10 cellular contexts compared by ENCODE assay signal in genomic region chr10:12975266-12975665, GRCh38. TPM values are rescaled to one million over a fixed set of nuclear protein-coding genes. Genes with fewer than 3 reads are reported as not detected.
DNase-seq lines count a peak whose midpoint lies in the region; ATAC-seq, FAIRE-seq and TF ChIP-seq lines count a peak whose summit lies in the region.
"Had no signal": no experiment of that assay in that cellular context is flagged by ENCODE, and none has a peak within 500 bp of the region (broad histone marks: within the 10 kb centered on the region; RNA-seq: fewer than 3 reads in every experiment).

No MANE protein-coding gene starts in this region.

- H3K9me1 ChIP-seq in K562 (ENCODE audit: control insufficient read depth, insufficient read depth, low read length), result no peaks in the 10 kb centered on the region

- no peak overlapping the region for H3K23ac ChIP-seq in mesenchymal stem cell (ENCODE audit: low read length in 2 of 2)

- no peak overlapping the region for H2AK5ac ChIP-seq in mesenchymal stem cell (ENCODE audit: low read length, severe bottlenecking)

- intact Hi-C loops in K562 (cut with micrococcal nuclease) (no loop called here), colonic mucosa (cut with DNase I) (no loop called here)

- FAIRE-seq in K562 (lab: Jason Lieb, UNC) (no peak), urothelium cell line (lab: Jason Lieb, UNC) (no peak)

- no peaks in the 10 kb centered on the region for H3F3A ChIP-seq in DOHH2 (ENCODE audit: control insufficient read depth, insufficient read depth)

- H2BK12ac ChIP-seq in mesenchymal stem cell (ENCODE audit: low read length in 2 of 2), result no peak overlapping the region

- H3K9ac ChIP-seq in K562 (ENCODE audit: insufficient read depth in 1 of 2, low read depth in 2 of 2, low read length in 2 of 2), result no peak overlapping the region
- no peak overlapping the region for H3K9ac ChIP-seq in mesenchymal stem cell (ENCODE audit: low read length)
- no peak overlapping the region for H3K9ac ChIP-seq in colonic mucosa (ENCODE audit: low read depth in 2 of 2, low read length in 2 of 2)

- H3K18ac ChIP-seq in mesenchymal stem cell (ENCODE audit: low read depth in 1 of 2, low read length in 2 of 2), result peak overlapping the region in 1 of 2 experiments; percentile 24

- ATAC-seq in K562 (peak; percentile 39; the same call in 1 of the 3 replicates), GM21526 (IDR thresholded peaks at IDR 0.05; ENCODE audit: low FRiP score, unreplicated experiment) (no peak)

- H4K20me1 ChIP-seq in DOHH2 (ENCODE audit: control insufficient read depth, insufficient read depth, low read depth, low read length), result no peaks in the 10 kb centered on the region
- no peaks in the 10 kb centered on the region; the same call in 1 of the 2 replicates for H4K20me1 ChIP-seq in K562 (replicated peaks; ENCODE audit: control insufficient read depth, insufficient read depth, low read length)

- no peak overlapping the region for H3K4me2 ChIP-seq in DOHH2 (ENCODE audit: low read length)
- H3K4me2 ChIP-seq in K562 (ENCODE audit: insufficient read depth, low read length), result no peak overlapping the region
- no peak overlapping the region for H3K4me2 ChIP-seq in mesenchymal stem cell (ENCODE audit: low read length, poor library complexity, severe bottlenecking)

- H4K8ac ChIP-seq in mesenchymal stem cell (ENCODE audit: low read length), result peak overlapping the region; percentile 33

- H3K4ac ChIP-seq in mesenchymal stem cell (ENCODE audit: low read depth in 1 of 2, low read length in 2 of 2), result no peak overlapping the region

- no peak overlapping the region for H2BK5ac ChIP-seq in mesenchymal stem cell (ENCODE audit: low read depth, low read length, poor library complexity, severe bottlenecking)

- H3K4me3 ChIP-seq in DOHH2 (ENCODE audit: low read length), result no peak overlapping the region
- H3K4me3 ChIP-seq in K562, result no peak overlapping the region
- no peak overlapping the region for H3K4me3 ChIP-seq in mesenchymal stem cell (ENCODE audit: insufficient read depth in 1 of 2, low read depth in 1 of 2, low read length in 2 of 2)
- H3K4me3 ChIP-seq in colonic mucosa, result no peak overlapping the region

- no peak overlapping the region for H2AFZ ChIP-seq in K562 (ENCODE audit: low read depth, low read length)
- no peak overlapping the region for H2AFZ ChIP-seq in mesenchymal stem cell (ENCODE audit: low read depth, low read length)

- H3K9me3 ChIP-seq in DOHH2 (ENCODE audit: control insufficient read depth, insufficient read depth, low read length) (no peaks in the 10 kb centered on the region), K562 (replicated peaks; ENCODE audit: control insufficient read depth, insufficient read depth, low read depth, low read length) (no peaks in the 10 kb centered on the region), mesenchymal stem cell (ENCODE audit: control insufficient read depth, low read length) (no peaks in the 10 kb centered on the region), colonic mucosa (no peaks in the 10 kb centered on the region)

- no peaks in the 10 kb centered on the region for H3K79me1 ChIP-seq in mesenchymal stem cell (replicated peaks; ENCODE audit: low read length, poor library complexity, severe bottlenecking)

- H2BK120ac ChIP-seq in mesenchymal stem cell (ENCODE audit: low read depth, low read length), result no peak overlapping the region

- H3K14ac ChIP-seq in mesenchymal stem cell (ENCODE audit: low read length in 2 of 2), result no peak overlapping the region

- H3K27me3 ChIP-seq in DOHH2 (ENCODE audit: control insufficient read depth, low read length) (peaks cover 12% of the 10 kb centered on the region; the same call in 1 of the 2 replicates), K562 (ENCODE audit: control insufficient read depth in 2 of 2, insufficient read depth in 2 of 2, low read length in 2 of 2) (peaks cover 5 to 32% of the 10 kb centered on the region in 2 experiments), mesenchymal stem cell (ENCODE audit: control insufficient read depth in 1 of 2, insufficient read depth in 1 of 2, low read length in 2 of 2) (peaks cover 23 to 47% of the 10 kb centered on the region in 2 experiments), colonic mucosa (no peaks in the 10 kb centered on the region)

- 0 out of 4 replicates have a peak, but pooled peaks of 1 of the 2 experiments have one; percentile 13 for TF ChIP-seq RAD21 in K562 (CRISPR knock-in tag; conservative IDR thresholded peaks at IDR 0.05 in 1 of 2, IDR thresholded peaks at IDR 0.05 in 1 of 2)

- no peaks in the 10 kb centered on the region for H3K79me2 ChIP-seq in DOHH2 (ENCODE audit: control insufficient read depth, low read length)
- no peaks in the 10 kb centered on the region for H3K79me2 ChIP-seq in K562 (ENCODE audit: control insufficient read depth, insufficient read depth, low read length)

- WGBS in K562 (ENCODE audit: insufficient coverage, low coverage, missing lambda C conversion rate), result 6% methylated on average over 3 of the region's 3 CpGs
- WGBS in mesenchymal stem cell, result 94% methylated on average over 3 of the region's 3 CpGs

- H3K36me3 ChIP-seq in DOHH2 (ENCODE audit: control insufficient read depth, low read length) (no peaks in the 10 kb centered on the region), K562 (ENCODE audit: control insufficient read depth, insufficient read depth, low read length) (no peaks in the 10 kb centered on the region), mesenchymal stem cell (ENCODE audit: control insufficient read depth in 1 of 2, insufficient read depth in 2 of 2, low read depth in 1 of 2, low read length in 2 of 2) (no peaks in the 10 kb centered on the region), colonic mucosa (no peaks in the 10 kb centered on the region)

- no TSS peak for BruUV-seq in K562 (replicated peaks; lab: Mats Ljungman, UMichigan)

- CTCF ChIA-PET in K562 (lab: Yijun Ruan, JAX; ENCODE audit: low intra/inter-chr PET ratio), result no interaction called here

- peak overlapping the region; percentile 25 for H4K91ac ChIP-seq in mesenchymal stem cell (ENCODE audit: low read length)

- in situ Hi-C loops in K562 (cut with MboI), result no loop called here

- POLR2A ChIA-PET in K562 (lab: Yijun Ruan, JAX), result no interaction called here

- TF ChIP-seq EP300 in K562 (IDR thresholded peaks at IDR 0.05; ENCODE audit: low read length), result no peak

- DNase-seq in K562 (ENCODE audit: extremely low read depth in 1 of 4, low spot score in 3 of 4), result peak in 2 of 4 experiments; percentile 12 to 14
- DNase-seq in mesenchymal stem cell, result no peak
- DNase-seq in colonic mucosa, result no peak
- DNase-seq in SKM-1 treated with dmso at 0.1 percent for 144 hours (lab: John Stamatoyannopoulos, UW; ENCODE audit: unreplicated experiment), result no peak
- DNase-seq in urothelium cell line (ENCODE audit: low spot score), result no peak
- DNase-seq: NCI-H748 treated with DMSO at 0.1 percent for 48 hours, T-helper 9 cell had no signal

- TF ChIP-seq POLR2A in K562 (conservative IDR thresholded peaks at IDR 0.05), result no peak

- TF ChIP-seq CTCF in DOHH2 (IDR thresholded peaks at IDR 0.05; ENCODE audit: low read depth, low read length, poor library complexity, severe bottlenecking) (peak; percentile 23), LNCAP (IDR thresholded peaks at IDR 0.05) (peak; percentile 33; the same call in 1 of the 2 replicates), K562 (IDR thresholded peaks at IDR 0.05 in 2 of 3, conservative IDR thresholded peaks at IDR 0.05 in 1 of 3; ENCODE audit: insufficient read depth in 2 of 3, low read depth in 1 of 3, low read length in 3 of 3) (peak; percentile 10 to 26 (median 23); a peak in 2 of 6 replicates), colonic mucosa (IDR thresholded peaks at IDR 0.05) (no peak)

- H2BK15ac ChIP-seq in mesenchymal stem cell (ENCODE audit: low read depth, poor library complexity, severe bottlenecking), result peak overlapping the region; percentile 60

- H3K27ac ChIP-seq in DOHH2 (ENCODE audit: low read depth, low read length) (no peak overlapping the region), K562 (ENCODE audit: extremely low read depth, low read depth, low read length) (no peak overlapping the region), mesenchymal stem cell (ENCODE audit: low read length, poor library complexity, severe bottlenecking) (no peak overlapping the region), colonic mucosa (no peak overlapping the region)

- H3K4me1 ChIP-seq in DOHH2 (ENCODE audit: control insufficient read depth, low read length) (no peaks in the 10 kb centered on the region), K562 (replicated peaks in 1 of 2; ENCODE audit: control insufficient read depth in 2 of 2, insufficient read depth in 2 of 2, low read length in 2 of 2) (no peaks in the 10 kb centered on the region; a peak in 1 of 5 replicates), mesenchymal stem cell (ENCODE audit: control insufficient read depth, insufficient read depth, low read depth, low read length) (no peaks in the 10 kb centered on the region), colonic mucosa (no peaks in the 10 kb centered on the region)

- no peaks in the 10 kb centered on the region for H3K9me2 ChIP-seq in DOHH2 (replicated peaks; ENCODE audit: control insufficient read depth, low read length)

RNA-seq across cellular contexts. Expression of gene CCDC3, which starts 26.2 kb away (rescaled TPM):
- total RNA-seq in K562 (2011; cell fraction: chromatin; rRNA removed; ENCODE audit: low replicate concordance), result not detected in 2 replicates
- not detected in 2 replicates for total RNA-seq in K562 (2011; cell fraction: nucleolus; rRNA removed)
- not detected in 2 replicates for total RNA-seq in K562 (2011; cell fraction: nucleoplasm; rRNA removed)
- total RNA-seq in K562 (2014; rRNA removed) (not detected in 2 replicates), K562 (2014; rRNA removed; fragmentation: Illumina TruSeq; extraction: Trizol) (not detected in 2 replicates), K562 (2015; rRNA removed; fragmentation: Illumina TruSeq; extraction: Trizol) (not detected in 2 replicates), K562 (2021) (0.04 TPM in 1 of 2 replicates, not detected in the other), colonic mucosa (1 to 10 TPM; 1.4 to 2.1 TPM)
- polyA plus RNA-seq in K562 (2011; rRNA removed) (not detected in 2 replicates), K562 (2014; fragmentation: Illumina TruSeq; extraction: Trizol) (not detected in 2 replicates), K562 (2014; fragmentation: Nextera tagmentation; extraction: Ambion mirVana) (not detected), K562 (2014; rRNA removed) (not detected in 2 replicates)
- polyA plus RNA-seq in K562 (2011; cell fraction: cytosol; rRNA removed), result not detected in 2 replicates
- not detected in 2 replicates for polyA plus RNA-seq in K562 (2011; cell fraction: nucleus; rRNA removed)
- polyA plus RNA-seq in K562 (2012), result not detected in 2 replicates
- polyA minus RNA-seq in K562 (2011; rRNA and poly(A)+ RNA removed), result not detected in 2 replicates
- polyA minus RNA-seq in K562 (2011; cell fraction: cytosol; rRNA and poly(A)+ RNA removed), result not detected in 2 replicates
- not detected in 2 replicates for polyA minus RNA-seq in K562 (2011; cell fraction: nucleus; rRNA and poly(A)+ RNA removed)
- 138 TPM for polyA plus RNA-seq in mesenchymal stem cell (2013, experiment 1 of 2)
- polyA plus RNA-seq in mesenchymal stem cell (2013, experiment 2 of 2), result 139 TPM
